Comparison of ENCODE assay signal across 8 cellular contexts in the genomic region with DNA sequence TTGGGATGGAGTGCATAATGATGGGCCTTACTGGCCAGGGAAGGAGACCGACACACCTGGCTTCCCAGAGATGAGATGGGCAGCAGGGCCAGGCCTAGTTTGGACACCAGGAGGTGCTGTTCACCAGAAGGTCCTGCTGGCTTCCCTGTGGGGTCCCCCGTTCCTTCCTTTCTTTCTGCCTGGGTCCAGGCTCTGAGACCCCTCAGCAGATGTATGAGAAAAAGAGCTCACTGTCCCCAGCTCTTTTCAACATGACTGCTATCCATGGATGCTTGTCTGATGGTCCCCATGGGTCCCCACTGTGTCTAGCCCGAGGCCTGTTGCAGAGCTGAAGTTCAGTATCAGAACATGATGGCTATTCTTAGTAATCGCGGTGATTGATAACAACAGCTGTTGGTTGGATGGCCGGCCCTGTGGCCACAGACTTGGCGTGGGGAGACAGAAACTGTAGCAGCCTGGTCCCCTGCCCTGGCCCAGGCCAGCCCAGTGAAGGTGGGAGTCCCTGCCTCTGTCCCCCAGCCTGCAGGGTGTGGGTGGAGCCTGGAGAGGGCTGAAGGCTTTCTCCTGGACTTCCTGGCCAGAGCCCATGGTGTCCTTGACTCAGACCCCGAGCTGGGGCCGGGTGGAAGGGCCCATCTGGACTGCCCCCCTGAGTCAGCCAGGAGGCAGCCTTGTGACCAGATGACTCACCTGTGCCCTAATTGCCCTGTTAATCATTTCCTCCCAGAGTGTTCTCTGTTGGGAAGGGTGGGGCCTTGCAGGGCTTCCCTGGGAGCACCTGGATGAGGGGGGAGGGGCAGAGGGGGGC. TPM values are rescaled to one million over a fixed set of nuclear protein-coding genes. Genes with fewer than 3 reads are reported as not detected.
DNase-seq lines count a peak whose midpoint lies in the region; ATAC-seq lines count a peak whose summit lies in the region.

No MANE protein-coding gene starts in this region.

- H3K27ac Mint-ChIP-seq in activated CD4-positive, alpha-beta T cell treated with anti-CD3 and anti-CD28 coated beads, Interleukin-2, amount 10 ng/mL, durations not matched to agents 24 days and 14 days = no peak overlapping the region

- H3K9me3 Mint-ChIP-seq in activated CD4-positive, alpha-beta T cell treated with anti-CD3 and anti-CD28 coated beads, Interleukin-2, amount 10 ng/mL, durations not matched to agents 24 days and 14 days = no peaks in the 10 kb centered on the region

- peaks cover 2% of the 10 kb centered on the region for H3K27me3 Mint-ChIP-seq in activated CD4-positive, alpha-beta T cell treated with anti-CD3 and anti-CD28 coated beads, Interleukin-2, amount 10 ng/mL, durations not matched to agents 24 days and 14 days

- DNase-seq in stimulated activated CD4-positive, alpha-beta T cell treated with anti-CD3 and anti-CD28 coated beads, Interleukin-15, amount 100 ng/mL, for 24 hours = peak; percentile 58
- DNase-seq in stimulated activated CD4-positive, alpha-beta T cell treated with anti-CD3 and anti-CD28 coated beads, Interleukin-12 subunit alpha, Interleukin-12 subunit beta, amount 100 ng/mL, for 4 hours = no peak
- peak; percentile 91 for DNase-seq in LoVo (ENCODE audit: low spot score)
- peak; percentile 83 for DNase-seq in activated CD4-positive, alpha-beta T cell treated with anti-CD3 and anti-CD28 coated beads, Interleukin-2, amount 10 ng/mL, durations not matched to agents 24 days and 14 days
- peak; percentile 99 for DNase-seq in myocyte (ENCODE audit: low read depth)
- DNase-seq in cerebellum (ENCODE audit: low spot score) = no peak

- peaks cover 32% of the 10 kb centered on the region for H3K4me1 Mint-ChIP-seq in activated CD4-positive, alpha-beta T cell treated with anti-CD3 and anti-CD28 coated beads, Interleukin-2, amount 10 ng/mL, durations not matched to agents 24 days and 14 days

- ATAC-seq in esophagus mucosa = peak; percentile 87
- ATAC-seq in HG03565 (IDR thresholded peaks at IDR 0.05; ENCODE audit: unreplicated experiment) = no peak

- no peaks in the 10 kb centered on the region for H3K36me3 Mint-ChIP-seq in activated CD4-positive, alpha-beta T cell treated with anti-CD3 and anti-CD28 coated beads, Interleukin-2, amount 10 ng/mL, durations not matched to agents 24 days and 14 days (ENCODE audit: low read depth)

- intact Hi-C loops in activated CD4-positive, alpha-beta T cell treated with anti-CD3 and anti-CD28 coated beads, Interleukin-2, amount 10 ng/mL, durations not matched to agents 24 days and 14 days (cut with micrococcal nuclease) = loop anchor here (1.0 to 5.0 kb wide), 2 partner anchors 110 to 172 kb away; no protein-coding TSS in a partner anchor

- H3K4me3 Mint-ChIP-seq in activated CD4-positive, alpha-beta T cell treated with anti-CD3 and anti-CD28 coated beads, Interleukin-2, amount 10 ng/mL, durations not matched to agents 24 days and 14 days = no peak overlapping the region

RNA-seq across cellular contexts. Expression of a gene that starts 9.9 kb away (rescaled TPM):
- 54.7 and 55.9 TPM in 2 replicates for total RNA-seq in activated CD4-positive, alpha-beta T cell treated with anti-CD3 and anti-CD28 coated beads, Interleukin-2, amount 10 ng/mL, durations not matched to agents 24 days and 14 days
- total RNA-seq in esophagus mucosa = 33.5 TPM
- 23.9 and 27.3 TPM in 2 replicates for total RNA-seq in myocyte
- polyA plus RNA-seq in myocyte (2012) = 41.2 TPM
- total RNA-seq in cerebellum = 4.8 TPM

RNA-seq across cellular contexts. Expression of a gene that starts 31.2 kb away (rescaled TPM):
- total RNA-seq in activated CD4-positive, alpha-beta T cell treated with anti-CD3 and anti-CD28 coated beads, Interleukin-2, amount 10 ng/mL, durations not matched to agents 24 days and 14 days = 45.5 and 45.6 TPM in 2 replicates
- total RNA-seq in esophagus mucosa (23.7 TPM), myocyte (15.7 and 17.3 TPM in 2 replicates), cerebellum (5.2 TPM)
- 87.4 TPM for polyA plus RNA-seq in myocyte (2012)

Comparison
In these comparisons a context has a peak if more than half of its experiments do, and no peak if none do; other contexts are left out.
1. DNase-seq: peak in stimulated activated CD4-positive, alpha-beta T cell treated with anti-CD3 and anti-CD28 coated beads, Interleukin-15, amount 100 ng/mL, for 24 hours (single experiment), LoVo (single experiment), activated CD4-positive, alpha-beta T cell treated with anti-CD3 and anti-CD28 coated beads, Interleukin-2, amount 10 ng/mL, durations not matched to agents 24 days and 14 days (single experiment) and myocyte (single experiment); none in stimulated activated CD4-positive, alpha-beta T cell treated with anti-CD3 and anti-CD28 coated beads, Interleukin-12 subunit alpha, Interleukin-12 subunit beta, amount 100 ng/mL, for 4 hours (single experiment) and cerebellum (single experiment).